21 cellular contexts compared by ENCODE assay signal in the genomic region with DNA sequence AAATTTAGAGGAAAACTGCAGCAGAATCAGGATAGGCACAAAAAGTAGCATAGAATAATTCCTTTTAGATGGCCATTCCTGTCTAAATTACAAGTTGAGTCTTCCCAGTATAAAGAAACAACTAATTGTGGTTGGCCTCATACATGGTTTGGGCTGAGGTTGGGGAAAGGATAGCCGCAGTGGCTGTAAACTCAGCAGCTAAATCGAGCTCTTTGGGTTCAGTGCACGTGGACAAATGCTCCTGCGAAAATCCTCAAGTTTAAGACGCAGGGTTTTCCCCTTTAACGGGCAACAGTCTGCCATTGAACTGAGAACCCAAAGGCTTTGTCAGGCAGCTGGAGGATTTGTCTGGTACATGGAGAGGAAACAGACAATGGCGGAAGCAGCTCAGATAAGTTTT.
"Had no signal": no experiment of that assay in that cellular context is flagged by ENCODE, and none has a peak within 500 bp of the region (broad histone marks: within the 10 kb centered on the region; RNA-seq: fewer than 3 reads in every experiment).

No MANE protein-coding gene starts in this region.

- H3K36me3 ChIP-seq: colonic mucosa, left ventricle myocardium inferior, thyroid gland had no signal

- H3K4me1 Mint-ChIP-seq: activated CD4-positive, alpha-beta memory T cell treated with anti-CD3 and anti-CD28 coated beads, Interleukin-2, amount 10 ng/mL, durations not matched to agents 7 days and 5 days; activated CD8-positive, alpha-beta memory T cell treated with anti-CD3 and anti-CD28 coated beads, Interleukin-2, amount 10 ng/mL, durations not matched to agents 7 days and 5 days; central memory CD8-positive, alpha-beta T cell; natural killer cell; T-cell had no signal

- ATAC-seq: activated CD8-positive, alpha-beta memory T cell treated with anti-CD3 and anti-CD28 coated beads, Interleukin-2, amount 10 ng/mL, durations not matched to agents 7 days and 5 days; mucosa of descending colon; natural killer cell; sciatic nerve; T-cell had no signal

- H3K36me3 Mint-ChIP-seq: activated CD8-positive, alpha-beta memory T cell treated with anti-CD3 and anti-CD28 coated beads, Interleukin-2, amount 10 ng/mL, durations not matched to agents 7 days and 5 days; activated naive CD8-positive, alpha-beta T cell; natural killer cell; T-cell had no signal

- H3K4me3 Mint-ChIP-seq: activated CD4-positive, alpha-beta memory T cell treated with anti-CD3 and anti-CD28 coated beads, Interleukin-2, amount 10 ng/mL, durations not matched to agents 7 days and 5 days; activated CD8-positive, alpha-beta memory T cell treated with anti-CD3 and anti-CD28 coated beads, Interleukin-2, amount 10 ng/mL, durations not matched to agents 7 days and 5 days; activated naive CD8-positive, alpha-beta T cell; central memory CD8-positive, alpha-beta T cell; endodermal cell; natural killer cell; T-cell had no signal

- H3K27ac ChIP-seq: colonic mucosa, epithelial cell of prostate, left ventricle myocardium inferior, thyroid gland had no signal

- H3K9me3 Mint-ChIP-seq: endodermal cell had no signal

- H3K4me1 ChIP-seq: colonic mucosa, thyroid gland had no signal

- H3K27ac Mint-ChIP-seq: activated CD4-positive, alpha-beta memory T cell treated with anti-CD3 and anti-CD28 coated beads, Interleukin-2, amount 10 ng/mL, durations not matched to agents 7 days and 5 days; activated CD8-positive, alpha-beta memory T cell treated with anti-CD3 and anti-CD28 coated beads, Interleukin-2, amount 10 ng/mL, durations not matched to agents 7 days and 5 days; activated naive CD8-positive, alpha-beta T cell; endodermal cell; natural killer cell; T-cell had no signal

- H3K4me3 ChIP-seq: colonic mucosa, left ventricle myocardium inferior, mucosa of descending colon, thyroid gland had no signal

- DNase-seq: activated CD4-positive, alpha-beta memory T cell treated with anti-CD3 and anti-CD28 coated beads, Interleukin-2, amount 10 ng/mL, durations not matched to agents 7 days and 5 days; activated CD4-positive, alpha-beta T cell treated with anti-CD3 and anti-CD28 coated beads for 48 hours; activated CD4-positive, CD25-positive, alpha-beta regulatory T cell; activated CD8-positive, alpha-beta memory T cell treated with anti-CD3 and anti-CD28 coated beads, Interleukin-2, amount 10 ng/mL, durations not matched to agents 7 days and 5 days; amygdala; colonic mucosa; endodermal cell; foreskin melanocyte; left ventricle myocardium inferior; mammary epithelial cell; mucosa of descending colon; natural killer cell; stimulated activated CD8-positive, alpha-beta memory T cell treated with anti-CD3 and anti-CD28 coated beads, Interleukin-4, amount 100 ng/mL, for 48 hours; stimulated activated naive CD4-positive, alpha-beta T cell; T-cell; T-helper 9 cell; thyroid gland had no signal

- H3K27me3 ChIP-seq: colonic mucosa, thyroid gland had no signal

- H3K9me3 ChIP-seq: colonic mucosa, left ventricle myocardium inferior, mucosa of descending colon, thyroid gland had no signal

- H3K27me3 Mint-ChIP-seq: activated CD4-positive, alpha-beta memory T cell treated with anti-CD3 and anti-CD28 coated beads, Interleukin-2, amount 10 ng/mL, durations not matched to agents 7 days and 5 days; activated CD8-positive, alpha-beta memory T cell treated with anti-CD3 and anti-CD28 coated beads, Interleukin-2, amount 10 ng/mL, durations not matched to agents 7 days and 5 days; activated naive CD8-positive, alpha-beta T cell; central memory CD8-positive, alpha-beta T cell; T-cell had no signal
